In the genomic region with DNA sequence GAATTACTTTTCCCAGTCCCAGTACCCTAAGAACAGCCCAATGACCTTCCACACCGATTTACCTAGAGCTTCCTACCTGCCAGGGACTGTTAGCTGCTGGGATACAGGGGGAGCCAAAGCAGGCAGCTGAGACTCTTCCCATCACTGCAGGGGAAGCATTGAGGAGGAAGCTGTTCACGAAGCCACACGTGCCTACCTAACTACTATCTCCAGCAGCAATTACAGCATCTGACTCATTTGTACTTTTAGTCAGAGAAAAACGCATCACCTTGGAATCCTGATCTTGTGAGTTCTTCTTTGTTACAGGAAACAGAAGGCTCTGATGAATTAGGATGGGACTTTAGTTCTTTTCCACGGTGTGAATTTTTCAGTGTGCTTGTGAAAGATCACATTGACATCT, we compare ENCODE assay signal across 14 cellular contexts.
A peak's percentile ranks its signal among the peaks of the same experiment; 100 is the strongest.
DNase-seq lines count a peak whose midpoint lies in the region; TF ChIP-seq lines count a peak whose summit lies in the region.
"Had no signal": no experiment of that assay in that cellular context is flagged by ENCODE, and none has a peak within 500 bp of the region (broad histone marks: within the 10 kb centered on the region; RNA-seq: fewer than 3 reads in every experiment).

No MANE protein-coding gene starts in this region.

- CTCF ChIA-PET in mammary epithelial cell (lab: Charles Lee; ENCODE audit: low non-redundant PET), result interaction anchor here (0.9 kb wide), 1 partner anchor 117 kb away, joined by 29 read pairs; no protein-coding TSS in a partner anchor

- H3K9ac ChIP-seq in mammary epithelial cell (ENCODE audit: insufficient read depth, low read length), result no peak overlapping the region

- H3K27me3 ChIP-seq in mammary epithelial cell (ENCODE audit: insufficient read depth, low read length), result no peaks in the 10 kb centered on the region
- H3K27me3 ChIP-seq in kidney epithelial cell (ENCODE audit: control insufficient read depth, insufficient read depth, low read length), result no peaks in the 10 kb centered on the region

- H3K79me2 ChIP-seq in mammary epithelial cell (ENCODE audit: insufficient read depth, low read length), result no peaks in the 10 kb centered on the region

- no peak overlapping the region for H2AFZ ChIP-seq in mammary epithelial cell (ENCODE audit: low read depth, low read length)

- in situ Hi-C loops in mammary epithelial cell (cut with MboI; ENCODE audit: low sequenced_read_pairs in 2 of 2), result no loop called here

- BruUV-seq in mammary epithelial cell (replicated peaks; lab: Mats Ljungman, UMichigan), result no TSS peak

- no peak overlapping the region for H3K4me2 ChIP-seq in mammary epithelial cell (ENCODE audit: insufficient read depth, low read depth, low read length)

- H3K9me3 ChIP-seq in mammary epithelial cell (replicated peaks; ENCODE audit: insufficient read depth, low read length), result no peaks in the 10 kb centered on the region

- dilution Hi-C loops in mammary epithelial cell (cut with HindIII; ENCODE audit: low sequenced_read_pairs), result no loop called here

- H4K20me1 ChIP-seq in mammary epithelial cell (ENCODE audit: insufficient read depth, low read length), result no peaks in the 10 kb centered on the region

- no peaks in the 10 kb centered on the region for H3K36me3 ChIP-seq in mammary epithelial cell (ENCODE audit: insufficient read depth, low read length)
- H3K36me3 ChIP-seq in kidney epithelial cell (ENCODE audit: control insufficient read depth, insufficient read depth, low read length), result no peaks in the 10 kb centered on the region

- no peak overlapping the region for H3K4me3 ChIP-seq in mammary epithelial cell (replicated peaks in 1 of 3; ENCODE audit: insufficient read depth in 1 of 3, low read depth in 2 of 3, low read length in 3 of 3)
- no peak overlapping the region for H3K4me3 ChIP-seq in kidney epithelial cell (ENCODE audit: low read depth, low read length)

- peaks cover 11% of the 10 kb centered on the region for H3K4me1 ChIP-seq in mammary epithelial cell (ENCODE audit: insufficient read depth, low read length)

- H3K27ac ChIP-seq in mammary epithelial cell (ENCODE audit: insufficient read depth, low read depth, low read length), result peak overlapping the region; percentile 35
- H3K27ac ChIP-seq: C4-2B had no signal

- intact Hi-C loops in mammary epithelial cell (cut with micrococcal nuclease), result no loop called here

- DNase-seq in EL (peak; percentile 74), M059J (ENCODE audit: low read depth) (peak; percentile 82), mammary epithelial cell (peak; percentile 89), kidney epithelial cell (ENCODE audit: low read depth) (peak; percentile 80), DMS53 (lab: John Stamatoyannopoulos, UW) (no peak), NCI-H748 (lab: John Stamatoyannopoulos, UW; ENCODE audit: unreplicated experiment) (no peak), DMS 273 treated with DMSO at 0.1 percent for 48 hours (lab: John Stamatoyannopoulos, UW) (no peak)
- DNase-seq in activated CD4-positive, CD25-positive, alpha-beta regulatory T cell (lab: John Stamatoyannopoulos, UW), result no peak
- DNase-seq: activated CD4-positive, alpha-beta T cell treated with anti-CD3 and anti-CD28 coated beads, Interleukin-2, amount 50 U/mL, for 4 hours; GDM1; KBM-7; NCI-H2107; OCI-M1 had no signal

- WGBS in mammary epithelial cell (ENCODE audit: low coverage, missing lambda C conversion rate), result 0% methylated on average over 5 of the region's 5 CpGs

- TF ChIP-seq CTCF in mammary epithelial cell (conservative IDR thresholded peaks at IDR 0.05 in 1 of 2, IDR thresholded peaks at IDR 0.05 in 1 of 2; ENCODE audit: extremely low read depth in 1 of 2, insufficient read depth in 1 of 2, low read depth in 1 of 2, low read length in 2 of 2), result no peak
- TF ChIP-seq CTCF in kidney epithelial cell (IDR thresholded peaks at IDR 0.05; ENCODE audit: insufficient read depth, low read length, poor library complexity, severe bottlenecking), result no peak

Comparison
In these comparisons a context has a peak if more than half of its experiments do, and no peak if none do; other contexts are left out.
1. DNase-seq: peak in EL (single experiment), M059J (single experiment), mammary epithelial cell (single experiment) and kidney epithelial cell (single experiment); none in DMS53 (single experiment), NCI-H748 (single experiment), activated CD4-positive, CD25-positive, alpha-beta regulatory T cell (0 of 4) and DMS 273 treated with DMSO at 0.1 percent for 48 hours (single experiment).